In the genomic region with DNA sequence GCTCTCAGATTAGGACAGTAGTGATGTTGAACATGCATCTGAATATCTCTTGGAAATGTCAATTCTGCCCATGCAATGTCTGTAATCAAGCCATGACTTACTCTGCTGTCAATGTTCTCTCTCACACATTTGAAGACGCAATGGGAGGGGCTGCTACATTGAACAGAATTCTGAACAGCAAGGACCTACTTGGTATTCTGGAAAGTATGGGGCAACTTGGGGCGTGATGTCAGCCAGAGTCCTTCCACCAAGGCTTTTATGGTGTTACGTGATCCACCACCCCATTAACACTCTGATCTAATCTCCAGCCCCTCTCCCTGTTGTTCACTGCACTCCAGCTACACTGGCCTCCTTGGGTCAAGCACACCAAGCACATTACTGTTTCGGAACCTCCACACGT, we compare ENCODE assay signal across 17 cellular contexts. TPM values are rescaled to one million over a fixed set of nuclear protein-coding genes. Genes with fewer than 3 reads are reported as not detected.
DNase-seq lines count a peak whose midpoint lies in the region; ATAC-seq lines count a peak whose summit lies in the region.
"Had no signal": no experiment of that assay in that cellular context is flagged by ENCODE, and none has a peak within 500 bp of the region (broad histone marks: within the 10 kb centered on the region; RNA-seq: fewer than 3 reads in every experiment).

No MANE protein-coding gene starts in this region.

- no peak overlapping the region for H3K56ac ChIP-seq in mesendoderm (ENCODE audit: low read length)

- H3K36me3 Mint-ChIP-seq in stimulated activated naive B cell treated with anti-CD40 and anti-IgM and Interleukin-4, amounts not matched to agents 10 μg/mL and 1 μg/mL and 100 μg/mL, for 72 hours = peaks cover 5 to 9% of the 10 kb centered on the region in 2 donors

- H3K79me1 ChIP-seq in mesendoderm (ENCODE audit: low read length) = no peaks in the 10 kb centered on the region

- H3K9ac ChIP-seq in mesendoderm (ENCODE audit: low read length) = no peak overlapping the region
- H3K9ac ChIP-seq: GM23248 had no signal

- no peak overlapping the region for H4K8ac ChIP-seq in mesendoderm (ENCODE audit: low read depth, low read length)

- H2BK15ac ChIP-seq in mesendoderm (replicated peaks; ENCODE audit: low read depth) = no peak overlapping the region

- no peak overlapping the region for H3K4ac ChIP-seq in mesendoderm (ENCODE audit: low read depth, low read length)

- H3K79me2 ChIP-seq in mesendoderm (ENCODE audit: control insufficient read depth, insufficient read depth, low read length) = no peaks in the 10 kb centered on the region

- no peak overlapping the region for H3K23ac ChIP-seq in mesendoderm (ENCODE audit: low read length)

- H3K4me1 Mint-ChIP-seq in stimulated activated naive B cell treated with anti-CD40 and anti-IgM and Interleukin-4, amounts not matched to agents 10 μg/mL and 1 μg/mL and 100 μg/mL, for 72 hours = no peaks in the 10 kb centered on the region

- DNase-seq in left cardiac atrium = no peak
- DNase-seq in Right ventricle myocardium superior = no peak
- no peak for DNase-seq in left ventricle myocardium superior
- DNase-seq in mesendoderm = peak; percentile 25
- DNase-seq in stimulated activated naive B cell treated with anti-CD40 and anti-IgM and Interleukin-4, amounts not matched to agents 10 μg/mL and 1 μg/mL and 100 μg/mL, for 72 hours = no peak
- no peak for DNase-seq in Ammon's horn (ENCODE audit: low spot score)
- no peak for DNase-seq in activated CD8-positive, alpha-beta memory T cell treated with anti-CD3 and anti-CD28 coated beads, Interleukin-2, amount 50 U/mL, for 48 hours
- DNase-seq in occipital lobe (lab: John Stamatoyannopoulos, UW) = no peak
- DNase-seq: ACHN; Caco-2; CD4-positive, alpha-beta T cell; GM23248 had no signal

- H2BK5ac ChIP-seq in mesendoderm (ENCODE audit: low read length) = no peak overlapping the region

- no peak overlapping the region for H3K27ac ChIP-seq in mesendoderm (ENCODE audit: low read depth, low read length)
- H3K27ac ChIP-seq: C4-2B, GM23248 had no signal

- no peak overlapping the region for H3K4me2 ChIP-seq in mesendoderm (ENCODE audit: low read length)

- peak overlapping the region; percentile 60 for H3K27ac Mint-ChIP-seq in stimulated activated naive B cell treated with anti-CD40 and anti-IgM and Interleukin-4, amounts not matched to agents 10 μg/mL and 1 μg/mL and 100 μg/mL, for 72 hours
- H3K27ac Mint-ChIP-seq: CD4-positive, alpha-beta T cell had no signal

- intact Hi-C loops in left cardiac atrium (cut with DNase I) = loop anchor here in 1 of 2 donors (2.0 to 5.0 kb wide), 2 partner anchors 201 to 380 kb away; no protein-coding TSS in a partner anchor
- intact Hi-C loops in Right ventricle myocardium superior (cut with DNase I) = loop anchor here (10.0 kb wide), 1 partner anchor 378 kb away; no protein-coding TSS in a partner anchor
- intact Hi-C loops in left ventricle myocardium superior (cut with micrococcal nuclease) = no loop called here

- no peaks in the 10 kb centered on the region for H3K36me3 ChIP-seq in mesendoderm (ENCODE audit: control insufficient read depth, insufficient read depth, low read length)

- ATAC-seq in left cardiac atrium (peak; percentile 15 to 30), Right ventricle myocardium superior (ENCODE audit: poor library complexity) (no peak), left ventricle myocardium superior (peak; percentile 31)
- ATAC-seq in stimulated activated naive B cell treated with anti-CD40 and anti-IgM and Interleukin-4, amounts not matched to agents 10 μg/mL and 1 μg/mL and 100 μg/mL, for 72 hours (replicated peaks) = no peak

- H2AK5ac ChIP-seq in mesendoderm (ENCODE audit: low read length) = no peak overlapping the region

- H3K27me3 Mint-ChIP-seq in stimulated activated naive B cell treated with anti-CD40 and anti-IgM and Interleukin-4, amounts not matched to agents 10 μg/mL and 1 μg/mL and 100 μg/mL, for 72 hours = no peaks in the 10 kb centered on the region
- H3K27me3 Mint-ChIP-seq: CD4-positive, alpha-beta T cell had no signal

- H4K5ac ChIP-seq in mesendoderm (ENCODE audit: low read length) = no peak overlapping the region

- no CpG with 5 or more reads among the region's 5 CpGs for WGBS in mesendoderm (ENCODE audit: extremely low coverage, insufficient coverage, low lambda C conversion rate)

- no peak overlapping the region for H3K4me3 ChIP-seq in mesendoderm (ENCODE audit: low read length)
- H3K4me3 ChIP-seq: GM23248, HAP-1 had no signal

- H3K27me3 ChIP-seq in mesendoderm (ENCODE audit: insufficient read depth, low read length, poor library complexity) = no peaks in the 10 kb centered on the region

- H3K4me1 ChIP-seq in mesendoderm (ENCODE audit: control insufficient read depth, low read depth, low read length) = no peaks in the 10 kb centered on the region
- H3K4me1 ChIP-seq: Caco-2 had no signal

- no peak overlapping the region for H3K4me3 Mint-ChIP-seq in stimulated activated naive B cell treated with anti-CD40 and anti-IgM and Interleukin-4, amounts not matched to agents 10 μg/mL and 1 μg/mL and 100 μg/mL, for 72 hours
- H3K4me3 Mint-ChIP-seq: CD4-positive, alpha-beta T cell had no signal

- no peaks in the 10 kb centered on the region for H3K9me3 Mint-ChIP-seq in stimulated activated naive B cell treated with anti-CD40 and anti-IgM and Interleukin-4, amounts not matched to agents 10 μg/mL and 1 μg/mL and 100 μg/mL, for 72 hours
- H3K9me3 Mint-ChIP-seq: CD4-positive, alpha-beta T cell had no signal

- H3K18ac ChIP-seq in mesendoderm (ENCODE audit: low read length) = no peak overlapping the region

- H2BK120ac ChIP-seq in mesendoderm (ENCODE audit: low read depth, low read length) = no peak overlapping the region

RNA-seq across cellular contexts. Expression of a gene that starts 7.1 kb away (rescaled TPM):
- total RNA-seq in left cardiac atrium (100 to 1,000 TPM; 633 to 874 TPM), Right ventricle myocardium superior (713 TPM), left ventricle myocardium superior (814 TPM), occipital lobe (42.7 TPM)
- 39.5 TPM for polyA plus RNA-seq in mesendoderm (2013, experiment 1 of 2)
- polyA plus RNA-seq in mesendoderm (2013, experiment 2 of 2) = 40.7 TPM

RNA-seq across cellular contexts. Expression of a gene that starts 31.0 kb away (rescaled TPM):
- total RNA-seq in left cardiac atrium (10 to 100 TPM; 30.5 to 31.8 TPM), Right ventricle myocardium superior (45.3 TPM), left ventricle myocardium superior (53.3 TPM), occipital lobe (93.9 TPM)
- 11.3 TPM for polyA plus RNA-seq in mesendoderm (2013, experiment 1 of 2)
- 14.0 TPM for polyA plus RNA-seq in mesendoderm (2013, experiment 2 of 2)

RNA-seq across cellular contexts. Expression of a gene that starts 42.7 kb away (rescaled TPM):
- total RNA-seq in left cardiac atrium (1 to 10 TPM in 1 of 2 donors, under 1 TPM in 1; 0.29 to 1.7 TPM), Right ventricle myocardium superior (not detected), left ventricle myocardium superior (not detected), occipital lobe (not detected)
- polyA plus RNA-seq in mesendoderm (2013, experiment 1 of 2) = not detected
- 0.08 TPM for polyA plus RNA-seq in mesendoderm (2013, experiment 2 of 2)
- total RNA-seq: Caco-2, GM23248, H4 had no signal
- polyA plus RNA-seq: BJ, GM23248, HepG2 had no signal

Comparison
In these comparisons a context has a peak if more than half of its experiments do, and no peak if none do; other contexts are left out.
1. ATAC-seq: peak in left cardiac atrium (2 of 2) and left ventricle myocardium superior (single experiment); none in Right ventricle myocardium superior (single experiment) and stimulated activated naive B cell treated with anti-CD40 and anti-IgM and Interleukin-4, amounts not matched to agents 10 μg/mL and 1 μg/mL and 100 μg/mL, for 72 hours (0 of 2).
2. RNA of a gene that starts 7.1 kb away (total RNA-seq): 633 to 874 TPM in left cardiac atrium, 814 TPM in left ventricle myocardium superior (single experiment) and 713 TPM in Right ventricle myocardium superior (single experiment); 42.7 TPM in occipital lobe (single experiment); every median in the first group is over 10 times any median in the second.